Comparison of ENCODE assay signal across 8 cellular contexts in the genomic region with DNA sequence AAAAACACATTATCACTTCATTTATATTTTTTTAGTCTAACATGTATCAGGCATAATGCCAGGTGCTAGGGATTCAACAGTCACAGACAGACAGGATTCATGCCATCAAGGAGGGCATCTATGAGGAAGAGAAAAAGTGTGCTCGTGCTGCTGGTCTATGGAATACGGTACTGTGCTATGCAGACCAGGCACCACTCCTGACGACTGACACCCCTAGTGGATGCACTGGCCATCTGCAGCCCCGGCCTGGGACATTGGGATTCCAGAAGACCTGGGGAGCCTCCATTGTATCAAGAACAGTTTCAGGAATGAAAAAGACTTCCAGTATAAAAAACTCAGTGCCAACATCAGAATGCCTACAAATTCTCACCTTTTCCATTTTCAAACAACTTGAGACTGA.
DNase-seq lines count a peak whose midpoint lies in the region; ATAC-seq and TF ChIP-seq lines count a peak whose summit lies in the region.

No MANE protein-coding gene starts in this region.

- peak overlapping the region; percentile 27 for H2AFZ ChIP-seq in neural progenitor cell (replicated peaks)

- no peaks in the 10 kb centered on the region for H3K9me3 ChIP-seq in neural progenitor cell (ENCODE audit: low read depth)

- peak; percentile 74 for TF ChIP-seq CTCF in epithelial cell of proximal tubule (conservative IDR thresholded peaks at IDR 0.05; ENCODE audit: low read depth, low read length)
- TF ChIP-seq CTCF in neural progenitor cell (IDR thresholded peaks at IDR 0.05), result peak; percentile 81

- no peaks in the 10 kb centered on the region for H4K20me1 ChIP-seq in neural progenitor cell (ENCODE audit: low read depth)

- no peaks in the 10 kb centered on the region for H3F3A ChIP-seq in neural progenitor cell (ENCODE audit: low read depth)

- no peak overlapping the region for H3K4me2 ChIP-seq in neural progenitor cell

- no peak overlapping the region for H3K9ac ChIP-seq in neural progenitor cell

- H3K4me1 ChIP-seq in neural progenitor cell, result peaks cover 6% of the 10 kb centered on the region

- peaks cover 24% of the 10 kb centered on the region for H3K79me2 ChIP-seq in neural progenitor cell (ENCODE audit: low read depth)

- H3K36me3 Mint-ChIP-seq in neural progenitor cell, result peaks cover 16% of the 10 kb centered on the region

- no peaks in the 10 kb centered on the region for H3K36me3 ChIP-seq in neural progenitor cell

- no peak overlapping the region for H3K27ac Mint-ChIP-seq in neural progenitor cell

- no peak overlapping the region for H3K4me3 Mint-ChIP-seq in neural progenitor cell

- H3K27me3 Mint-ChIP-seq in neural progenitor cell (ENCODE audit: insufficient read depth, low read depth), result peaks cover 3% of the 10 kb centered on the region

- no peaks in the 10 kb centered on the region for H3K27me3 ChIP-seq in neural progenitor cell

- no peak overlapping the region for H3K27ac ChIP-seq in neural progenitor cell

- ATAC-seq in GM19452 (IDR thresholded peaks at IDR 0.05; ENCODE audit: unreplicated experiment), result peak; percentile 78
- peak; percentile 58 for ATAC-seq in HG03378 (IDR thresholded peaks at IDR 0.05; ENCODE audit: unreplicated experiment)
- no peak for ATAC-seq in esophagus mucosa

- peaks cover 28% of the 10 kb centered on the region for H3K4me1 Mint-ChIP-seq in neural progenitor cell

- H3K4me3 ChIP-seq in epithelial cell of proximal tubule (ENCODE audit: low read depth, low read length) (no peak overlapping the region), neural progenitor cell (no peak overlapping the region)

- peaks cover 1% of the 10 kb centered on the region for H3K9me3 Mint-ChIP-seq in neural progenitor cell

- DNase-seq in EH (ENCODE audit: low read depth), result peak; percentile 25
- DNase-seq in RKO (ENCODE audit: low spot score), result peak; percentile 70
- DNase-seq in epithelial cell of proximal tubule (ENCODE audit: low read depth), result no peak
- peak; percentile 89 for DNase-seq in neural progenitor cell (ENCODE audit: low spot score)
- no peak for DNase-seq in NCI-H774 (lab: John Stamatoyannopoulos, UW)

Comparison
In these comparisons a context has a peak if more than half of its experiments do, and no peak if none do; other contexts are left out.
1. DNase-seq: peak in EH (single experiment), RKO (single experiment) and neural progenitor cell (single experiment); none in epithelial cell of proximal tubule (single experiment) and NCI-H774 (single experiment).